In genomic region chr9:128946544-128946943, GRCh38 we compare ENCODE assay signal across 1 cellular context.
TF ChIP-seq lines count a peak whose summit lies in the region.

No MANE protein-coding gene starts in this region.

TF ChIP-seq in GM23338, 12 proteins besides CTCF, POLR2A, EP300 and RAD21 (continued from another document):
- no peak for TF ChIP-seq EZH2phosphoT487 (IDR thresholded peaks at IDR 0.05; ENCODE audit: unreplicated experiment)
- no peak for TF ChIP-seq ZNF114 (CRISPR knock-in tag; IDR thresholded peaks at IDR 0.05)
- TF ChIP-seq JUNB (IDR thresholded peaks at IDR 0.05; ENCODE audit: unreplicated experiment) = no peak
- no peak for TF ChIP-seq POLR2AphosphoS5 (IDR thresholded peaks at IDR 0.05; ENCODE audit: low read depth)
